Comparison of ENCODE assay signal across 18 cellular contexts in the genomic region with DNA sequence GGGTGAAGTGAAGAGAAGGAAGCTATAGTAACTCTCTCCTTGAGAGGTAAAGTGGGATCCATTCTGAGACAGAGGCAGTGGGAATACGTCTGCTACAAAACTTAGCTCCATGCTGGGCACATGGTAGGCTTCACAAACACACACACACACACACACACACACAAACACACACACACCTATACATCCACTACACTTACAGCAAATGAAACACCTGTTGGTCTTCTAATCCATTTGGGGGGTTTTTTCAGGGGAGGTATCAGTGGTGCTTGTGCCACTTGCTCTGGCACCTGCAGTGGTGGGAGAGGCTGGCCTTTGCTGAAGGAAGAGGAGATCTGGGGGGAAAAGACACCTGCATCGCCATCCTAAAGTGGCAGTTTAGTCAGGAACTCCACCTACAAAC. TPM values are rescaled to one million over a fixed set of nuclear protein-coding genes. Genes with fewer than 3 reads are reported as not detected.
DNase-seq lines count a peak whose midpoint lies in the region; ATAC-seq and TF ChIP-seq lines count a peak whose summit lies in the region.
"Had no signal": no experiment of that assay in that cellular context is flagged by ENCODE, and none has a peak within 500 bp of the region (broad histone marks: within the 10 kb centered on the region; RNA-seq: fewer than 3 reads in every experiment).

No MANE protein-coding gene starts in this region.

- H3K4me2 ChIP-seq in Loucy (ENCODE audit: low read depth, low read length, poor library complexity, severe bottlenecking) (peak overlapping the region; percentile 78), neural progenitor cell (no peak overlapping the region)
- H3K4me2 ChIP-seq: A549 had no signal

- H3K4me1 Mint-ChIP-seq in activated CD4-positive, alpha-beta memory T cell treated with anti-CD3 and anti-CD28 coated beads, Interleukin-2, amount 10 ng/mL, durations not matched to agents 7 days and 5 days: peaks cover 85% of the 10 kb centered on the region
- H3K4me1 Mint-ChIP-seq in activated CD4-positive, alpha-beta memory T cell treated with anti-CD3 and anti-CD28 coated beads for 36 hours (ENCODE audit: low read depth): peaks cover 43% of the 10 kb centered on the region
- peaks cover 83% of the 10 kb centered on the region for H3K4me1 Mint-ChIP-seq in activated naive CD8-positive, alpha-beta T cell treated with anti-CD3 and anti-CD28 coated beads, Interleukin-2, amount 10 ng/mL, durations not matched to agents 7 days and 5 days
- peaks cover 48% of the 10 kb centered on the region for H3K4me1 Mint-ChIP-seq in activated naive CD8-positive, alpha-beta T cell treated with anti-CD3 and anti-CD28 coated beads, Interleukin-2, amount 50 U/mL, for 24 hours
- H3K4me1 Mint-ChIP-seq in neural progenitor cell: peaks cover 67% of the 10 kb centered on the region

- peaks cover 63% of the 10 kb centered on the region for H3K4me1 ChIP-seq in Loucy (ENCODE audit: insufficient read depth, low read length, poor library complexity, severe bottlenecking)
- peaks cover 51% of the 10 kb centered on the region for H3K4me1 ChIP-seq in neural progenitor cell

- peaks cover 33% of the 10 kb centered on the region; the same call in 1 of the 2 replicates for H3K79me2 ChIP-seq in Loucy (ENCODE audit: insufficient read depth, low read length)
- H3K79me2 ChIP-seq in neural progenitor cell (ENCODE audit: low read depth): no peaks in the 10 kb centered on the region

- in situ Hi-C loops in GM13977 (cut with MboI; ENCODE audit: low pct_unique_long_range_greater_than_20kb, low sequenced_read_pairs, unreplicated experiment): loop anchor here (10.0 kb wide), 1 partner anchor 70 kb away; no protein-coding TSS in a partner anchor

- H3K9ac ChIP-seq in Loucy (ENCODE audit: low read depth, low read length, poor library complexity, severe bottlenecking): peak overlapping the region; percentile 16
- H3K9ac ChIP-seq in neural progenitor cell: no peak overlapping the region

- no peaks in the 10 kb centered on the region for H4K20me1 ChIP-seq in Loucy (ENCODE audit: insufficient read depth, low read length, poor library complexity, severe bottlenecking)
- H4K20me1 ChIP-seq in neural progenitor cell (ENCODE audit: low read depth): peaks cover 3% of the 10 kb centered on the region

- TF ChIP-seq CTCF in Loucy (conservative IDR thresholded peaks at IDR 0.05; ENCODE audit: low read length) (no peak), neural progenitor cell (IDR thresholded peaks at IDR 0.05) (no peak), GM13977 (IDR thresholded peaks at IDR 0.05; ENCODE audit: extremely low read depth, insufficient read depth, missing control alignments) (no peak)

- H3K27me3 Mint-ChIP-seq in activated CD4-positive, alpha-beta memory T cell treated with anti-CD3 and anti-CD28 coated beads, Interleukin-2, amount 10 ng/mL, durations not matched to agents 7 days and 5 days: no peaks in the 10 kb centered on the region
- no peaks in the 10 kb centered on the region for H3K27me3 Mint-ChIP-seq in activated CD4-positive, alpha-beta memory T cell treated with anti-CD3 and anti-CD28 coated beads for 36 hours
- H3K27me3 Mint-ChIP-seq in activated naive CD8-positive, alpha-beta T cell treated with anti-CD3 and anti-CD28 coated beads, Interleukin-2, amount 10 ng/mL, durations not matched to agents 7 days and 5 days: no peaks in the 10 kb centered on the region
- H3K27me3 Mint-ChIP-seq in activated naive CD8-positive, alpha-beta T cell treated with anti-CD3 and anti-CD28 coated beads, Interleukin-2, amount 50 U/mL, for 24 hours: no peaks in the 10 kb centered on the region
- peaks cover 5% of the 10 kb centered on the region for H3K27me3 Mint-ChIP-seq in neural progenitor cell (ENCODE audit: insufficient read depth, low read depth)

- DNase-seq in activated CD4-positive, alpha-beta memory T cell treated with anti-CD3 and anti-CD28 coated beads, Interleukin-2, amount 10 ng/mL, durations not matched to agents 7 days and 5 days: no peak
- DNase-seq in activated CD4-positive, alpha-beta memory T cell treated with anti-CD3 and anti-CD28 coated beads for 36 hours: no peak
- no peak for DNase-seq in activated naive CD8-positive, alpha-beta T cell treated with anti-CD3 and anti-CD28 coated beads, Interleukin-2, amount 10 ng/mL, durations not matched to agents 7 days and 5 days
- DNase-seq in activated naive CD8-positive, alpha-beta T cell treated with anti-CD3 and anti-CD28 coated beads, Interleukin-2, amount 50 U/mL, for 24 hours: no peak
- no peak for DNase-seq in neural progenitor cell (ENCODE audit: low spot score)
- no peak for DNase-seq in cerebellar cortex (ENCODE audit: low spot score)
- DNase-seq in GM13977 (ENCODE audit: low spot score): no peak
- DNase-seq: CD8-positive, alpha-beta T cell; COR-L47; DMS153; DMS79 treated with DMSO at 0.1 percent for 48 hours; GDM1; HFFc6 had no signal

- H3K36me3 ChIP-seq in Loucy (ENCODE audit: insufficient read depth, low read length) (peaks cover 18% of the 10 kb centered on the region; the same call in 1 of the 2 replicates), neural progenitor cell (no peaks in the 10 kb centered on the region)

- intact Hi-C loops in activated CD4-positive, alpha-beta memory T cell treated with anti-CD3 and anti-CD28 coated beads for 36 hours (cut with micrococcal nuclease): no loop called here

- H3K9me3 ChIP-seq in Loucy (ENCODE audit: insufficient read depth, low read depth, low read length) (no peaks in the 10 kb centered on the region), neural progenitor cell (ENCODE audit: low read depth) (no peaks in the 10 kb centered on the region)
- H3K9me3 ChIP-seq: A549, HAP-1 had no signal

- POLR2A ChIA-PET in activated CD4-positive, alpha-beta memory T cell treated with anti-CD3 and anti-CD28 coated beads, Interleukin-2, amount 10 ng/mL, durations not matched to agents 7 days and 5 days (lab: Charles Lee): interaction anchor here (1.0 to 1.4 kb wide), 2 partner anchors 11 to 71 kb away, joined by 3 to 4 read pairs; no protein-coding TSS in a partner anchor
- POLR2A ChIA-PET in activated CD4-positive, alpha-beta memory T cell treated with anti-CD3 and anti-CD28 coated beads for 36 hours (lab: Charles Lee): no interaction called here
- POLR2A ChIA-PET in activated naive CD8-positive, alpha-beta T cell treated with anti-CD3 and anti-CD28 coated beads, Interleukin-2, amount 10 ng/mL, durations not matched to agents 7 days and 5 days (lab: Charles Lee): interaction anchor here (1.0 kb wide), 2 partner anchors 14 to 158 kb away, joined by 3 read pairs; a partner anchor contains a TSS

- no peaks in the 10 kb centered on the region for H3K27me3 ChIP-seq in Loucy (ENCODE audit: insufficient read depth, low read length, poor library complexity, severe bottlenecking)
- peaks cover 16% of the 10 kb centered on the region for H3K27me3 ChIP-seq in neural progenitor cell

- H3F3A ChIP-seq in Loucy (ENCODE audit: low read depth) (peaks cover 4% of the 10 kb centered on the region), neural progenitor cell (ENCODE audit: low read depth) (peaks cover 19% of the 10 kb centered on the region)

- no peak for ATAC-seq in activated naive CD8-positive, alpha-beta T cell treated with anti-CD3 and anti-CD28 coated beads, Interleukin-2, amount 10 ng/mL, durations not matched to agents 7 days and 5 days (ENCODE audit: low read depth)
- no peak for ATAC-seq in activated naive CD8-positive, alpha-beta T cell treated with anti-CD3 and anti-CD28 coated beads, Interleukin-2, amount 50 U/mL, for 24 hours
- ATAC-seq: A549; CD8-positive, alpha-beta T cell; HepG2 had no signal

- H2AFZ ChIP-seq in Loucy (ENCODE audit: low read length) (no peak overlapping the region), neural progenitor cell (replicated peaks) (no peak overlapping the region)

- H3K4me3 ChIP-seq in Loucy (ENCODE audit: low read length, poor library complexity, severe bottlenecking): peak overlapping the region; percentile 67
- H3K4me3 ChIP-seq in neural progenitor cell: no peak overlapping the region
- H3K4me3 ChIP-seq: A549, HAP-1 had no signal

- H3K9me2 ChIP-seq in Loucy (replicated peaks; ENCODE audit: low read depth, low read length): no peaks in the 10 kb centered on the region

- peak overlapping the region; percentile 80 for H3K4me3 Mint-ChIP-seq in activated CD4-positive, alpha-beta memory T cell treated with anti-CD3 and anti-CD28 coated beads, Interleukin-2, amount 10 ng/mL, durations not matched to agents 7 days and 5 days
- H3K4me3 Mint-ChIP-seq in activated CD4-positive, alpha-beta memory T cell treated with anti-CD3 and anti-CD28 coated beads for 36 hours: no peak overlapping the region
- H3K4me3 Mint-ChIP-seq in activated naive CD8-positive, alpha-beta T cell treated with anti-CD3 and anti-CD28 coated beads, Interleukin-2, amount 10 ng/mL, durations not matched to agents 7 days and 5 days: peak overlapping the region; percentile 87
- no peak overlapping the region for H3K4me3 Mint-ChIP-seq in activated naive CD8-positive, alpha-beta T cell treated with anti-CD3 and anti-CD28 coated beads, Interleukin-2, amount 50 U/mL, for 24 hours
- no peak overlapping the region for H3K4me3 Mint-ChIP-seq in neural progenitor cell
- H3K4me3 Mint-ChIP-seq: CD14-positive monocyte; CD8-positive, alpha-beta T cell; HFFc6 had no signal

- peak overlapping the region; percentile 8 for H3K27ac Mint-ChIP-seq in activated CD4-positive, alpha-beta memory T cell treated with anti-CD3 and anti-CD28 coated beads, Interleukin-2, amount 10 ng/mL, durations not matched to agents 7 days and 5 days
- no peak overlapping the region for H3K27ac Mint-ChIP-seq in activated CD4-positive, alpha-beta memory T cell treated with anti-CD3 and anti-CD28 coated beads for 36 hours
- peak overlapping the region; percentile 62 for H3K27ac Mint-ChIP-seq in activated naive CD8-positive, alpha-beta T cell treated with anti-CD3 and anti-CD28 coated beads, Interleukin-2, amount 10 ng/mL, durations not matched to agents 7 days and 5 days
- no peak overlapping the region for H3K27ac Mint-ChIP-seq in activated naive CD8-positive, alpha-beta T cell treated with anti-CD3 and anti-CD28 coated beads, Interleukin-2, amount 50 U/mL, for 24 hours
- H3K27ac Mint-ChIP-seq in neural progenitor cell: peak overlapping the region; percentile 55
- H3K27ac Mint-ChIP-seq: CD8-positive, alpha-beta T cell had no signal

- CTCF ChIA-PET in activated CD4-positive, alpha-beta memory T cell treated with anti-CD3 and anti-CD28 coated beads, Interleukin-2, amount 10 ng/mL, durations not matched to agents 7 days and 5 days (lab: Charles Lee): interaction anchor here (1.5 to 8.7 kb wide), 4 partner anchors 13 to 73 kb away, joined by 5 to 114 read pairs (median 62); no protein-coding TSS in a partner anchor
- CTCF ChIA-PET in activated CD4-positive, alpha-beta memory T cell treated with anti-CD3 and anti-CD28 coated beads for 36 hours (lab: Charles Lee): interaction anchor here (8.7 to 10.1 kb wide), 2 partner anchors 23 to 162 kb away, joined by 137 to 141 read pairs; a partner anchor contains a TSS

- peaks cover 76% of the 10 kb centered on the region for H3K36me3 Mint-ChIP-seq in activated CD4-positive, alpha-beta memory T cell treated with anti-CD3 and anti-CD28 coated beads, Interleukin-2, amount 10 ng/mL, durations not matched to agents 7 days and 5 days (ENCODE audit: low read depth)
- H3K36me3 Mint-ChIP-seq in activated CD4-positive, alpha-beta memory T cell treated with anti-CD3 and anti-CD28 coated beads for 36 hours: peaks cover 58% of the 10 kb centered on the region
- peaks cover 59% of the 10 kb centered on the region for H3K36me3 Mint-ChIP-seq in activated naive CD8-positive, alpha-beta T cell treated with anti-CD3 and anti-CD28 coated beads, Interleukin-2, amount 10 ng/mL, durations not matched to agents 7 days and 5 days
- H3K36me3 Mint-ChIP-seq in activated naive CD8-positive, alpha-beta T cell treated with anti-CD3 and anti-CD28 coated beads, Interleukin-2, amount 50 U/mL, for 24 hours (ENCODE audit: low read depth): peaks cover 36% of the 10 kb centered on the region
- peaks cover 30% of the 10 kb centered on the region for H3K36me3 Mint-ChIP-seq in neural progenitor cell

- H3K9me3 Mint-ChIP-seq in activated CD4-positive, alpha-beta memory T cell treated with anti-CD3 and anti-CD28 coated beads, Interleukin-2, amount 10 ng/mL, durations not matched to agents 7 days and 5 days: no peaks in the 10 kb centered on the region
- no peaks in the 10 kb centered on the region for H3K9me3 Mint-ChIP-seq in activated CD4-positive, alpha-beta memory T cell treated with anti-CD3 and anti-CD28 coated beads for 36 hours
- H3K9me3 Mint-ChIP-seq in activated naive CD8-positive, alpha-beta T cell treated with anti-CD3 and anti-CD28 coated beads, Interleukin-2, amount 10 ng/mL, durations not matched to agents 7 days and 5 days: no peaks in the 10 kb centered on the region
- no peaks in the 10 kb centered on the region for H3K9me3 Mint-ChIP-seq in activated naive CD8-positive, alpha-beta T cell treated with anti-CD3 and anti-CD28 coated beads, Interleukin-2, amount 50 U/mL, for 24 hours
- H3K9me3 Mint-ChIP-seq in neural progenitor cell: no peaks in the 10 kb centered on the region
- H3K9me3 Mint-ChIP-seq: CD8-positive, alpha-beta T cell; HFFc6 had no signal

- no peak overlapping the region for H3K27ac ChIP-seq in neural progenitor cell
- H3K27ac ChIP-seq: A549 had no signal

RNA-seq across cellular contexts. Expression of a gene that starts 14.5 kb away (rescaled TPM):
- total RNA-seq in activated CD4-positive, alpha-beta memory T cell treated with anti-CD3 and anti-CD28 coated beads, Interleukin-2, amount 10 ng/mL, durations not matched to agents 7 days and 5 days: 100 to 1,000 TPM; 138 to 139 TPM
- 10 to 100 TPM; 44.2 to 47.2 TPM for total RNA-seq in activated CD4-positive, alpha-beta memory T cell treated with anti-CD3 and anti-CD28 coated beads for 36 hours
- 100 to 1,000 TPM; 156 to 168 TPM for total RNA-seq in activated naive CD8-positive, alpha-beta T cell treated with anti-CD3 and anti-CD28 coated beads, Interleukin-2, amount 10 ng/mL, durations not matched to agents 7 days and 5 days
- 8.8 and 11.6 TPM in 2 replicates for total RNA-seq in neural progenitor cell (ENCODE audit: low replicate concordance)

RNA-seq across cellular contexts. Expression of a gene that starts 24.5 kb away (rescaled TPM):
- 100 to 1,000 TPM; 315 to 324 TPM for total RNA-seq in activated CD4-positive, alpha-beta memory T cell treated with anti-CD3 and anti-CD28 coated beads, Interleukin-2, amount 10 ng/mL, durations not matched to agents 7 days and 5 days
- 100 to 1,000 TPM; 390 to 404 TPM for total RNA-seq in activated CD4-positive, alpha-beta memory T cell treated with anti-CD3 and anti-CD28 coated beads for 36 hours
- total RNA-seq in activated naive CD8-positive, alpha-beta T cell treated with anti-CD3 and anti-CD28 coated beads, Interleukin-2, amount 10 ng/mL, durations not matched to agents 7 days and 5 days: 100 to 1,000 TPM; 245 to 269 TPM
- 124 and 144 TPM in 2 replicates for total RNA-seq in neural progenitor cell (ENCODE audit: low replicate concordance)

RNA-seq across cellular contexts. Expression of a gene that starts 30.6 kb away (rescaled TPM):
- total RNA-seq in activated CD4-positive, alpha-beta memory T cell treated with anti-CD3 and anti-CD28 coated beads, Interleukin-2, amount 10 ng/mL, durations not matched to agents 7 days and 5 days: 10 to 100 TPM; 57.7 to 58.8 TPM
- total RNA-seq in activated CD4-positive, alpha-beta memory T cell treated with anti-CD3 and anti-CD28 coated beads for 36 hours: 10 to 100 TPM; 40.6 to 47.4 TPM
- total RNA-seq in activated naive CD8-positive, alpha-beta T cell treated with anti-CD3 and anti-CD28 coated beads, Interleukin-2, amount 10 ng/mL, durations not matched to agents 7 days and 5 days: 10 to 100 TPM; 52.3 to 56.4 TPM
- 24.2 and 26.4 TPM in 2 replicates for total RNA-seq in neural progenitor cell (ENCODE audit: low replicate concordance)

RNA-seq across cellular contexts. Expression of a gene that starts 42.4 kb away (rescaled TPM):
- total RNA-seq in activated CD4-positive, alpha-beta memory T cell treated with anti-CD3 and anti-CD28 coated beads, Interleukin-2, amount 10 ng/mL, durations not matched to agents 7 days and 5 days: under 1 TPM in 1 of 2 experiments, not detected in 1; 0.23 TPM
- under 1 TPM; 0.36 to 0.46 TPM for total RNA-seq in activated CD4-positive, alpha-beta memory T cell treated with anti-CD3 and anti-CD28 coated beads for 36 hours
- under 1 TPM; 0.54 to 0.91 TPM for total RNA-seq in activated naive CD8-positive, alpha-beta T cell treated with anti-CD3 and anti-CD28 coated beads, Interleukin-2, amount 10 ng/mL, durations not matched to agents 7 days and 5 days
- 5.8 and 9.0 TPM in 2 replicates for total RNA-seq in neural progenitor cell (ENCODE audit: low replicate concordance)
- total RNA-seq: CD8-positive, alpha-beta T cell; HFFc6 had no signal

Comparison
In these comparisons a context has a peak if more than half of its experiments do, and no peak if none do; other contexts are left out.
1. H3K27ac Mint-ChIP-seq: peak in activated CD4-positive, alpha-beta memory T cell treated with anti-CD3 and anti-CD28 coated beads, Interleukin-2, amount 10 ng/mL, durations not matched to agents 7 days and 5 days (single experiment), activated naive CD8-positive, alpha-beta T cell treated with anti-CD3 and anti-CD28 coated beads, Interleukin-2, amount 10 ng/mL, durations not matched to agents 7 days and 5 days (single experiment) and neural progenitor cell (single experiment); none in activated CD4-positive, alpha-beta memory T cell treated with anti-CD3 and anti-CD28 coated beads for 36 hours (single experiment) and activated naive CD8-positive, alpha-beta T cell treated with anti-CD3 and anti-CD28 coated beads, Interleukin-2, amount 50 U/mL, for 24 hours (single experiment).
2. H3K4me3 Mint-ChIP-seq: peak in activated CD4-positive, alpha-beta memory T cell treated with anti-CD3 and anti-CD28 coated beads, Interleukin-2, amount 10 ng/mL, durations not matched to agents 7 days and 5 days (single experiment) and activated naive CD8-positive, alpha-beta T cell treated with anti-CD3 and anti-CD28 coated beads, Interleukin-2, amount 10 ng/mL, durations not matched to agents 7 days and 5 days (single experiment); none in activated CD4-positive, alpha-beta memory T cell treated with anti-CD3 and anti-CD28 coated beads for 36 hours (single experiment), activated naive CD8-positive, alpha-beta T cell treated with anti-CD3 and anti-CD28 coated beads, Interleukin-2, amount 50 U/mL, for 24 hours (single experiment) and neural progenitor cell (single experiment).